23 cellular contexts compared by ENCODE assay signal in genomic region chr16:21991621-21992020, GRCh38. TPM values are rescaled to one million over a fixed set of nuclear protein-coding genes. Genes with fewer than 3 reads are reported as not detected.
DNase-seq lines count a peak whose midpoint lies in the region; ATAC-seq, FAIRE-seq and TF ChIP-seq lines count a peak whose summit lies in the region.
"Had no signal": no experiment of that assay in that cellular context is flagged by ENCODE, and none has a peak within 500 bp of the region (broad histone marks: within the 10 kb centered on the region; RNA-seq: fewer than 3 reads in every experiment).

No MANE protein-coding gene starts in this region.

- no peak for TF ChIP-seq EP300 in K562 (IDR thresholded peaks at IDR 0.05; ENCODE audit: low read length)

- no peak overlapping the region for H3K9ac ChIP-seq in K562 (ENCODE audit: insufficient read depth in 1 of 2, low read depth in 2 of 2, low read length in 2 of 2)
- H3K9ac ChIP-seq: BLaER1 had no signal

- WGBS in K562 (ENCODE audit: insufficient coverage, low coverage, missing lambda C conversion rate): 21% methylated on average over 6 of the region's 6 CpGs

- no peaks in the 10 kb centered on the region for H3K36me3 Mint-ChIP-seq in activated naive CD4-positive, alpha-beta T cell treated with anti-CD3 and anti-CD28 coated beads, Interleukin-2, amount 10 ng/mL, durations not matched to agents 7 days and 5 days
- H3K36me3 Mint-ChIP-seq in activated naive CD4-positive, alpha-beta T cell treated with anti-CD3 and anti-CD28 coated beads for 36 hours (ENCODE audit: low read depth): peaks cover 2% of the 10 kb centered on the region
- peaks cover 4% of the 10 kb centered on the region for H3K36me3 Mint-ChIP-seq in T-helper 17 cell (ENCODE audit: low read depth)
- H3K36me3 Mint-ChIP-seq in naive thymus-derived CD8-positive, alpha-beta T cell: no peaks in the 10 kb centered on the region

- H3K4me3 ChIP-seq in K562: no peak overlapping the region
- H3K4me3 ChIP-seq: BLaER1 had no signal

- DNase-seq in activated naive CD4-positive, alpha-beta T cell treated with anti-CD3 and anti-CD28 coated beads, Interleukin-2, amount 10 ng/mL, durations not matched to agents 7 days and 5 days: no peak
- no peak for DNase-seq in activated naive CD4-positive, alpha-beta T cell treated with anti-CD3 and anti-CD28 coated beads for 36 hours
- no peak for DNase-seq in T-helper 17 cell
- DNase-seq in K562 (ENCODE audit: extremely low read depth in 1 of 4, low spot score in 3 of 4): no peak
- no peak for DNase-seq in naive thymus-derived CD8-positive, alpha-beta T cell
- DNase-seq: 8988T, Caco-2, GOT3, H7, HFFc6 had no signal

- no peaks in the 10 kb centered on the region for H3K79me2 ChIP-seq in K562 (ENCODE audit: control insufficient read depth, insufficient read depth, low read length)

- FAIRE-seq in K562 (lab: Jason Lieb, UNC): no peak
- FAIRE-seq: D721Med, G401.6, GM12892, GM18507, HepG2 had no signal

- no peaks in the 10 kb centered on the region for H3K27me3 Mint-ChIP-seq in activated naive CD4-positive, alpha-beta T cell treated with anti-CD3 and anti-CD28 coated beads, Interleukin-2, amount 10 ng/mL, durations not matched to agents 7 days and 5 days
- no peaks in the 10 kb centered on the region for H3K27me3 Mint-ChIP-seq in activated naive CD4-positive, alpha-beta T cell treated with anti-CD3 and anti-CD28 coated beads for 36 hours (ENCODE audit: low read depth)
- no peaks in the 10 kb centered on the region for H3K27me3 Mint-ChIP-seq in T-helper 17 cell
- no peaks in the 10 kb centered on the region for H3K27me3 Mint-ChIP-seq in naive thymus-derived CD8-positive, alpha-beta T cell
- H3K27me3 Mint-ChIP-seq: IgD-negative memory B cell had no signal

- peak; percentile 46 for ATAC-seq in T-helper 17 cell
- no peak for ATAC-seq in K562
- no peak for ATAC-seq in HG03457 (IDR thresholded peaks at IDR 0.05; ENCODE audit: unreplicated experiment)
- no peak for ATAC-seq in naive thymus-derived CD8-positive, alpha-beta T cell
- ATAC-seq in GM18868 (IDR thresholded peaks at IDR 0.05; ENCODE audit: unreplicated experiment): no peak
- ATAC-seq: HCT116, HepG2 had no signal

- H3K9me3 ChIP-seq in T-helper 17 cell (ENCODE audit: control insufficient read depth, low read length, poor library complexity, severe bottlenecking) (no peaks in the 10 kb centered on the region), K562 (replicated peaks; ENCODE audit: control insufficient read depth, insufficient read depth, low read depth, low read length) (no peaks in the 10 kb centered on the region)
- H3K9me3 ChIP-seq: Caco-2 had no signal

- TF ChIP-seq POLR2A in K562 (conservative IDR thresholded peaks at IDR 0.05): no peak

- TF ChIP-seq CTCF in K562 (IDR thresholded peaks at IDR 0.05 in 2 of 3, conservative IDR thresholded peaks at IDR 0.05 in 1 of 3; ENCODE audit: insufficient read depth in 2 of 3, low read depth in 1 of 3, low read length in 3 of 3): no peak

- no TSS peak for BruUV-seq in K562 (replicated peaks; lab: Mats Ljungman, UMichigan)

- no peaks in the 10 kb centered on the region for H3K27me3 ChIP-seq in K562 (ENCODE audit: control insufficient read depth in 2 of 2, insufficient read depth in 2 of 2, low read length in 2 of 2)
- H3K27me3 ChIP-seq: BLaER1 had no signal

- H3K4me1 ChIP-seq in K562 (replicated peaks in 1 of 2; ENCODE audit: control insufficient read depth in 2 of 2, insufficient read depth in 2 of 2, low read length in 2 of 2): peaks cover 0 to 6% of the 10 kb centered on the region in 2 experiments; a peak in 4 of 5 replicates
- H3K4me1 ChIP-seq: Caco-2 had no signal

- in situ Hi-C loops in K562 (cut with MboI): no loop called here

- H3K4me2 ChIP-seq in K562 (ENCODE audit: insufficient read depth, low read length): no peak overlapping the region
- H3K4me2 ChIP-seq: BLaER1 had no signal

- no peaks in the 10 kb centered on the region for H3K9me3 Mint-ChIP-seq in activated naive CD4-positive, alpha-beta T cell treated with anti-CD3 and anti-CD28 coated beads, Interleukin-2, amount 10 ng/mL, durations not matched to agents 7 days and 5 days
- H3K9me3 Mint-ChIP-seq in activated naive CD4-positive, alpha-beta T cell treated with anti-CD3 and anti-CD28 coated beads for 36 hours: no peaks in the 10 kb centered on the region
- H3K9me3 Mint-ChIP-seq in naive thymus-derived CD8-positive, alpha-beta T cell: no peaks in the 10 kb centered on the region
- H3K9me3 Mint-ChIP-seq: CD14-positive monocyte, HFFc6, IgD-negative memory B cell had no signal

- intact Hi-C loops in activated naive CD4-positive, alpha-beta T cell treated with anti-CD3 and anti-CD28 coated beads for 36 hours (cut with micrococcal nuclease): no loop called here
- intact Hi-C loops in K562 (cut with micrococcal nuclease): no loop called here

- H2AFZ ChIP-seq in K562 (ENCODE audit: low read depth, low read length): no peak overlapping the region

- POLR2A ChIA-PET in K562 (lab: Yijun Ruan, JAX): interaction anchor here (2.8 kb wide), 1 partner anchor 12 kb away, joined by 10 read pairs; no protein-coding TSS in a partner anchor
- POLR2A ChIA-PET in naive thymus-derived CD8-positive, alpha-beta T cell (lab: Charles Lee): no interaction called here

- peaks cover 8% of the 10 kb centered on the region for H3K4me1 Mint-ChIP-seq in activated naive CD4-positive, alpha-beta T cell treated with anti-CD3 and anti-CD28 coated beads, Interleukin-2, amount 10 ng/mL, durations not matched to agents 7 days and 5 days
- H3K4me1 Mint-ChIP-seq in activated naive CD4-positive, alpha-beta T cell treated with anti-CD3 and anti-CD28 coated beads for 36 hours (ENCODE audit: low read depth): peaks cover 7% of the 10 kb centered on the region
- H3K4me1 Mint-ChIP-seq in T-helper 17 cell: peaks cover 33% of the 10 kb centered on the region
- H3K4me1 Mint-ChIP-seq in naive thymus-derived CD8-positive, alpha-beta T cell: peaks cover 0 to 6% (median 3%) of the 10 kb centered on the region in 4 donors

- H4K20me1 ChIP-seq in K562 (replicated peaks; ENCODE audit: control insufficient read depth, insufficient read depth, low read length): no peaks in the 10 kb centered on the region

- no peak overlapping the region for H3K4me3 Mint-ChIP-seq in activated naive CD4-positive, alpha-beta T cell treated with anti-CD3 and anti-CD28 coated beads, Interleukin-2, amount 10 ng/mL, durations not matched to agents 7 days and 5 days
- H3K4me3 Mint-ChIP-seq in activated naive CD4-positive, alpha-beta T cell treated with anti-CD3 and anti-CD28 coated beads for 36 hours: no peak overlapping the region
- H3K4me3 Mint-ChIP-seq in T-helper 17 cell: no peak overlapping the region
- H3K4me3 Mint-ChIP-seq in naive thymus-derived CD8-positive, alpha-beta T cell: no peak overlapping the region
- H3K4me3 Mint-ChIP-seq: CD14-positive monocyte, HFFc6, IgD-negative memory B cell had no signal

- peak overlapping the region; percentile 35 for H3K27ac Mint-ChIP-seq in activated naive CD4-positive, alpha-beta T cell treated with anti-CD3 and anti-CD28 coated beads, Interleukin-2, amount 10 ng/mL, durations not matched to agents 7 days and 5 days
- no peak overlapping the region for H3K27ac Mint-ChIP-seq in activated naive CD4-positive, alpha-beta T cell treated with anti-CD3 and anti-CD28 coated beads for 36 hours
- peak overlapping the region; percentile 59 for H3K27ac Mint-ChIP-seq in T-helper 17 cell
- H3K27ac Mint-ChIP-seq in naive thymus-derived CD8-positive, alpha-beta T cell: peak overlapping the region in 2 of 10 donors; percentile 9 to 28
- H3K27ac Mint-ChIP-seq: CD14-positive monocyte, HFFc6, IgD-negative memory B cell had no signal

- H3K9me1 ChIP-seq in K562 (ENCODE audit: control insufficient read depth, insufficient read depth, low read length): no peaks in the 10 kb centered on the region

- no peak overlapping the region for H3K27ac ChIP-seq in K562 (ENCODE audit: extremely low read depth, low read depth, low read length)
- H3K27ac ChIP-seq: BLaER1 had no signal

- TF ChIP-seq RAD21 in K562 (CRISPR knock-in tag; conservative IDR thresholded peaks at IDR 0.05 in 1 of 2, IDR thresholded peaks at IDR 0.05 in 1 of 2): no peak

- no peaks in the 10 kb centered on the region for H3K36me3 ChIP-seq in K562 (ENCODE audit: control insufficient read depth, insufficient read depth, low read length)

- CTCF ChIA-PET in activated naive CD4-positive, alpha-beta T cell treated with anti-CD3 and anti-CD28 coated beads, Interleukin-2, amount 10 ng/mL, durations not matched to agents 7 days and 5 days (lab: Charles Lee): interaction anchor here (1.7 to 2.8 kb wide), 2 partner anchors 15 to 87 kb away, joined by 4 to 15 read pairs; no protein-coding TSS in a partner anchor
- CTCF ChIA-PET in activated naive CD4-positive, alpha-beta T cell treated with anti-CD3 and anti-CD28 coated beads for 36 hours (lab: Charles Lee): interaction anchor here (0.7 to 2.1 kb wide), 4 partner anchors 9 to 88 kb away, joined by 3 to 14 read pairs (median 6); partner anchors contain the start of gene PDZD9
- CTCF ChIA-PET in K562 (lab: Yijun Ruan, JAX; ENCODE audit: low intra/inter-chr PET ratio): no interaction called here

RNA-seq across cellular contexts. Expression of gene PDZD9, which starts 9.3 kb away (rescaled TPM):
- total RNA-seq in activated naive CD4-positive, alpha-beta T cell treated with anti-CD3 and anti-CD28 coated beads for 36 hours: not detected
- total RNA-seq in T-helper 17 cell (not detected), K562 (2014; rRNA removed) (not detected in 2 replicates), K562 (2014; rRNA removed; fragmentation: Illumina TruSeq; extraction: Trizol) (not detected in 2 replicates), K562 (2015; rRNA removed; fragmentation: Illumina TruSeq; extraction: Trizol) (not detected in 2 replicates), K562 (2021) (not detected in 2 replicates)
- not detected in 2 replicates for total RNA-seq in K562 (2011; cell fraction: chromatin; rRNA removed; ENCODE audit: low replicate concordance)
- total RNA-seq in K562 (2011; cell fraction: nucleolus; rRNA removed): not detected in 2 replicates
- not detected in 2 replicates for total RNA-seq in K562 (2011; cell fraction: nucleoplasm; rRNA removed)
- polyA plus RNA-seq in K562 (2011; rRNA removed) (not detected in 2 replicates), K562 (2014; fragmentation: Illumina TruSeq; extraction: Trizol) (not detected in 2 replicates), K562 (2014; fragmentation: Nextera tagmentation; extraction: Ambion mirVana) (under 1 TPM; 0.06 to 0.08 TPM), K562 (2014; rRNA removed) (not detected in 2 replicates)
- not detected in 2 replicates for polyA plus RNA-seq in K562 (2011; cell fraction: cytosol; rRNA removed)
- polyA plus RNA-seq in K562 (2011; cell fraction: nucleus; rRNA removed): not detected in 2 replicates
- 0.14 and 0.15 TPM in 2 replicates for polyA plus RNA-seq in K562 (2012)
- polyA minus RNA-seq in K562 (2011; rRNA and poly(A)+ RNA removed): not detected in 2 replicates
- polyA minus RNA-seq in K562 (2011; cell fraction: cytosol; rRNA and poly(A)+ RNA removed): not detected in 2 replicates
- not detected in 2 replicates for polyA minus RNA-seq in K562 (2011; cell fraction: nucleus; rRNA and poly(A)+ RNA removed)
- not detected for total RNA-seq in naive thymus-derived CD8-positive, alpha-beta T cell
- polyA plus RNA-seq in naive thymus-derived CD8-positive, alpha-beta T cell: under 1 TPM in 2 of 3 donors, not detected in 1; 0.19 to 0.30 TPM
- total RNA-seq: A673, Caco-2, H7, HepG2, HFFc6 had no signal
- polyA plus RNA-seq: AG04450, HepG2, IgD-negative memory B cell had no signal

RNA-seq across cellular contexts. Expression of gene MOSMO, which starts 16.3 kb away (rescaled TPM):
- total RNA-seq in activated naive CD4-positive, alpha-beta T cell treated with anti-CD3 and anti-CD28 coated beads for 36 hours: 1 to 10 TPM; 6.5 to 6.7 TPM
- total RNA-seq in T-helper 17 cell (1 to 10 TPM; 6.2 to 8.6 TPM), K562 (2014; rRNA removed) (3.7 and 6.3 TPM in 2 replicates), K562 (2014; rRNA removed; fragmentation: Illumina TruSeq; extraction: Trizol) (7.7 and 9.0 TPM in 2 replicates), K562 (2015; rRNA removed; fragmentation: Illumina TruSeq; extraction: Trizol) (9.0 and 10.4 TPM in 2 replicates), K562 (2021) (5.4 and 7.6 TPM in 2 replicates)
- 7.5 and 17.7 TPM in 2 replicates for total RNA-seq in K562 (2011; cell fraction: chromatin; rRNA removed; ENCODE audit: low replicate concordance)
- total RNA-seq in K562 (2011; cell fraction: nucleolus; rRNA removed): 4.7 and 5.3 TPM in 2 replicates
- 11.8 and 17.6 TPM in 2 replicates for total RNA-seq in K562 (2011; cell fraction: nucleoplasm; rRNA removed)
- polyA plus RNA-seq in K562 (2011; rRNA removed) (11.3 and 13.3 TPM in 2 replicates), K562 (2014; fragmentation: Illumina TruSeq; extraction: Trizol) (9.1 and 9.3 TPM in 2 replicates), K562 (2014; fragmentation: Nextera tagmentation; extraction: Ambion mirVana) (1 to 10 TPM; 1.9 to 2.0 TPM), K562 (2014; rRNA removed) (7.1 and 9.9 TPM in 2 replicates)
- 5.2 and 7.1 TPM in 2 replicates for polyA plus RNA-seq in K562 (2011; cell fraction: cytosol; rRNA removed)
- 14.5 and 17.2 TPM in 2 replicates for polyA plus RNA-seq in K562 (2011; cell fraction: nucleus; rRNA removed)
- polyA plus RNA-seq in K562 (2012): 7.7 and 9.9 TPM in 2 replicates
- 5.8 and 7.7 TPM in 2 replicates for polyA minus RNA-seq in K562 (2011; rRNA and poly(A)+ RNA removed)
- 2.8 and 3.3 TPM in 2 replicates for polyA minus RNA-seq in K562 (2011; cell fraction: cytosol; rRNA and poly(A)+ RNA removed)
- 7.3 and 9.2 TPM in 2 replicates for polyA minus RNA-seq in K562 (2011; cell fraction: nucleus; rRNA and poly(A)+ RNA removed)
- 10 to 100 TPM; 15.6 to 18.9 TPM for total RNA-seq in naive thymus-derived CD8-positive, alpha-beta T cell
- 1 to 10 TPM; 4.7 to 6.5 (median 4.9) TPM for polyA plus RNA-seq in naive thymus-derived CD8-positive, alpha-beta T cell

RNA-seq across cellular contexts. Expression of gene UQCRC2, which starts 38.5 kb away (rescaled TPM):
- total RNA-seq in activated naive CD4-positive, alpha-beta T cell treated with anti-CD3 and anti-CD28 coated beads for 36 hours: 100 to 1,000 TPM; 356 to 378 TPM
- total RNA-seq in T-helper 17 cell (100 to 1,000 TPM; 169 to 201 TPM), K562 (2014; rRNA removed) (177 and 222 TPM in 2 replicates), K562 (2014; rRNA removed; fragmentation: Illumina TruSeq; extraction: Trizol) (398 and 437 TPM in 2 replicates), K562 (2015; rRNA removed; fragmentation: Illumina TruSeq; extraction: Trizol) (384 and 413 TPM in 2 replicates), K562 (2021) (319 and 329 TPM in 2 replicates)
- 251 and 452 TPM in 2 replicates for total RNA-seq in K562 (2011; cell fraction: chromatin; rRNA removed; ENCODE audit: low replicate concordance)
- total RNA-seq in K562 (2011; cell fraction: nucleolus; rRNA removed): 131 and 173 TPM in 2 replicates
- total RNA-seq in K562 (2011; cell fraction: nucleoplasm; rRNA removed): 216 and 244 TPM in 2 replicates
- polyA plus RNA-seq in K562 (2011; rRNA removed) (426 and 516 TPM in 2 replicates), K562 (2014; fragmentation: Illumina TruSeq; extraction: Trizol) (299 and 316 TPM in 2 replicates), K562 (2014; fragmentation: Nextera tagmentation; extraction: Ambion mirVana) (100 to 1,000 TPM; 284 to 424 TPM), K562 (2014; rRNA removed) (250 and 291 TPM in 2 replicates)
- 160 and 274 TPM in 2 replicates for polyA plus RNA-seq in K562 (2011; cell fraction: cytosol; rRNA removed)
- polyA plus RNA-seq in K562 (2011; cell fraction: nucleus; rRNA removed): 298 and 366 TPM in 2 replicates
- polyA plus RNA-seq in K562 (2012): 317 and 421 TPM in 2 replicates
- polyA minus RNA-seq in K562 (2011; rRNA and poly(A)+ RNA removed): 744 and 857 TPM in 2 replicates
- 153 and 211 TPM in 2 replicates for polyA minus RNA-seq in K562 (2011; cell fraction: cytosol; rRNA and poly(A)+ RNA removed)
- polyA minus RNA-seq in K562 (2011; cell fraction: nucleus; rRNA and poly(A)+ RNA removed): 115 and 197 TPM in 2 replicates
- total RNA-seq in naive thymus-derived CD8-positive, alpha-beta T cell: 100 to 1,000 TPM; 187 to 193 TPM
- 100 to 1,000 TPM; 176 to 196 (median 180) TPM for polyA plus RNA-seq in naive thymus-derived CD8-positive, alpha-beta T cell
